Comparison of ENCODE assay signal across 14 cellular contexts in the genomic region with DNA sequence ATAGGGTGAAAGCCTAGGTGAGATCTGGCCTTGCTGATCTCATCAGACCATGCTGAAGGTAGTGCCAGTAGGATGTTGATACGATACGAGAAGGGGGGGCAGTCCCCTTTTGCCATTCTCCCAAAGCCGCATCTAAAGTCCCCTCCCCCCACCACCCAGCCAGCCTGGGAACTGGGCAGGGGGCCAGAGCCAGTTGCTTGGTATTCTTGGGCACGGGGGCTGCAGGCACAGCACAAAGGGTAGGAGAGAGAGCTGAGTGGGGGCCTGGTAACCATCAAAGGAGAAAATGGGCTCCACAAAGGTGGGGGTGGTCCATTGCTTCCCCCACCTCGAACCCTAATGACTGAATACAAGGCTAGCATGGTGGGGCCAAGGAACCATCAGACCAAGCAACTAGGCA. TPM values are rescaled to one million over a fixed set of nuclear protein-coding genes. Genes with fewer than 3 reads are reported as not detected.
A peak's percentile ranks its signal among the peaks of the same experiment; 100 is the strongest.
DNase-seq lines count a peak whose midpoint lies in the region; ATAC-seq and TF ChIP-seq lines count a peak whose summit lies in the region.
"Had no signal": no experiment of that assay in that cellular context is flagged by ENCODE, and none has a peak within 500 bp of the region (broad histone marks: within the 10 kb centered on the region; RNA-seq: fewer than 3 reads in every experiment).

No MANE protein-coding gene starts in this region.

- no peak overlapping the region for H2AFZ ChIP-seq in neural cell (ENCODE audit: low read depth, low read length)

- no peaks in the 10 kb centered on the region for H4K20me1 ChIP-seq in neural cell (ENCODE audit: insufficient read depth)

- DNase-seq in activated naive CD4-positive, alpha-beta T cell treated with anti-CD3 and anti-CD28 coated beads, Interleukin-2, amount 50 U/mL, for 72 hours (ENCODE audit: low spot score in 2 of 2), result no peak
- no peak for DNase-seq in activated naive CD4-positive, alpha-beta T cell treated with Interleukin-2 at 50 U/mL for 16 hours
- DNase-seq in tibial artery (no peak), NCI-H82 treated with DMSO at 0.1 percent for 48 hours (lab: John Stamatoyannopoulos, UW; ENCODE audit: unreplicated experiment) (no peak)
- no peak for DNase-seq in activated T-helper 2 cell treated with anti-CD3 and anti-CD28 coated beads, Interferon-gamma antibody, Interleukin-2, Interleukin-4, amounts not matched to agents 10 μg/mL and 5 μg/mL and 100 μg/mL, durations not matched to agents 14 hours and 24 hours and 36 hours (ENCODE audit: low spot score)
- DNase-seq in activated CD4-positive, alpha-beta T cell treated with anti-CD3 and anti-CD28 coated beads, Interleukin-2, amount 10 ng/mL, durations not matched to agents 7 days and 5 days, result no peak
- DNase-seq: activated B cell treated with CpG ODN at 0.5 μM for 24 hours; activated T-cell treated with anti-CD3 and anti-CD28 coated beads, Interleukin-2, amount 50 U/mL, for 4 hours; DND-41; NCI-H2081 treated with DMSO at 0.1 percent for 48 hours had no signal

- peaks cover 5% of the 10 kb centered on the region for H3F3A ChIP-seq in neural cell (ENCODE audit: insufficient read depth, low read length, poor library complexity, severe bottlenecking)

- intact Hi-C loops in tibial artery (cut with DNase I; ENCODE audit: low total_unique reads), result no loop called here
- intact Hi-C loops in activated T-helper 2 cell treated with anti-CD3 and anti-CD28 coated beads, Interferon-gamma antibody, Interleukin-2, Interleukin-4, amounts not matched to agents 10 μg/mL and 5 μg/mL and 100 μg/mL, durations not matched to agents 14 hours and 24 hours and 36 hours (cut with micrococcal nuclease), result no loop called here

- H3K4me3 Mint-ChIP-seq in activated T-helper 2 cell treated with anti-CD3 and anti-CD28 coated beads, Interferon-gamma antibody, Interleukin-2, Interleukin-4, amounts not matched to agents 10 μg/mL and 5 μg/mL and 100 μg/mL, durations not matched to agents 14 hours and 24 hours and 36 hours (ENCODE audit: low read depth), result no peak overlapping the region
- H3K4me3 Mint-ChIP-seq in activated CD4-positive, alpha-beta T cell treated with anti-CD3 and anti-CD28 coated beads, Interleukin-2, amount 10 ng/mL, durations not matched to agents 7 days and 5 days, result no peak overlapping the region
- H3K4me3 Mint-ChIP-seq: activated B cell treated with CpG ODN at 0.5 μM for 24 hours; activated T-cell treated with anti-CD3 and anti-CD28 coated beads, Interleukin-2, amount 50 U/mL, for 4 hours had no signal

- peak overlapping the region; percentile 51 for H3K9ac ChIP-seq in neural cell (ENCODE audit: low read length)

- no peak for ATAC-seq in activated naive CD4-positive, alpha-beta T cell treated with anti-CD3 and anti-CD28 coated beads, Interleukin-2, amount 50 U/mL, for 72 hours
- ATAC-seq: activated T-cell treated with anti-CD3 and anti-CD28 coated beads, Interleukin-2, amount 50 U/mL, for 4 hours; sciatic nerve had no signal

- CTCF ChIA-PET in activated CD4-positive, alpha-beta T cell treated with anti-CD3 and anti-CD28 coated beads, Interleukin-2, amount 10 ng/mL, durations not matched to agents 7 days and 5 days (lab: Charles Lee), result interaction anchor here (0.7 to 2.0 kb wide), 3 partner anchors 8 to 109 kb away, joined by 4 to 8 read pairs (median 7); no protein-coding TSS in a partner anchor

- POLR2A ChIA-PET in activated CD4-positive, alpha-beta T cell treated with anti-CD3 and anti-CD28 coated beads, Interleukin-2, amount 10 ng/mL, durations not matched to agents 7 days and 5 days (lab: Charles Lee), result no interaction called here

- H3K9me3 Mint-ChIP-seq in activated naive CD4-positive, alpha-beta T cell treated with anti-CD3 and anti-CD28 coated beads, Interleukin-2, amount 50 U/mL, for 72 hours, result no peaks in the 10 kb centered on the region
- no peaks in the 10 kb centered on the region for H3K9me3 Mint-ChIP-seq in activated T-helper 2 cell treated with anti-CD3 and anti-CD28 coated beads, Interferon-gamma antibody, Interleukin-2, Interleukin-4, amounts not matched to agents 10 μg/mL and 5 μg/mL and 100 μg/mL, durations not matched to agents 14 hours and 24 hours and 36 hours
- no peaks in the 10 kb centered on the region for H3K9me3 Mint-ChIP-seq in activated CD4-positive, alpha-beta T cell treated with anti-CD3 and anti-CD28 coated beads, Interleukin-2, amount 10 ng/mL, durations not matched to agents 7 days and 5 days
- H3K9me3 Mint-ChIP-seq: activated B cell treated with CpG ODN at 0.5 μM for 24 hours; activated T-cell treated with anti-CD3 and anti-CD28 coated beads, Interleukin-2, amount 50 U/mL, for 4 hours had no signal

- H3K36me3 Mint-ChIP-seq in activated naive CD4-positive, alpha-beta T cell treated with anti-CD3 and anti-CD28 coated beads, Interleukin-2, amount 50 U/mL, for 72 hours, result peaks cover 0 to 4% of the 10 kb centered on the region in 2 donors
- H3K36me3 Mint-ChIP-seq in activated T-helper 2 cell treated with anti-CD3 and anti-CD28 coated beads, Interferon-gamma antibody, Interleukin-2, Interleukin-4, amounts not matched to agents 10 μg/mL and 5 μg/mL and 100 μg/mL, durations not matched to agents 14 hours and 24 hours and 36 hours (ENCODE audit: low read depth), result peaks cover 73% of the 10 kb centered on the region
- peaks cover 30% of the 10 kb centered on the region for H3K36me3 Mint-ChIP-seq in activated CD4-positive, alpha-beta T cell treated with anti-CD3 and anti-CD28 coated beads, Interleukin-2, amount 10 ng/mL, durations not matched to agents 7 days and 5 days (ENCODE audit: low read depth)

- H3K27me3 ChIP-seq in neural cell (ENCODE audit: insufficient read depth, low read depth, low read length) (no peaks in the 10 kb centered on the region), tibial artery (no peaks in the 10 kb centered on the region)

- TF ChIP-seq EP300 in neural cell (conservative IDR thresholded peaks at IDR 0.05; ENCODE audit: poor library complexity, severe bottlenecking), result no peak

- peaks cover 29% of the 10 kb centered on the region for H3K4me1 Mint-ChIP-seq in activated T-helper 2 cell treated with anti-CD3 and anti-CD28 coated beads, Interferon-gamma antibody, Interleukin-2, Interleukin-4, amounts not matched to agents 10 μg/mL and 5 μg/mL and 100 μg/mL, durations not matched to agents 14 hours and 24 hours and 36 hours (ENCODE audit: low read depth)
- peaks cover 25% of the 10 kb centered on the region for H3K4me1 Mint-ChIP-seq in activated CD4-positive, alpha-beta T cell treated with anti-CD3 and anti-CD28 coated beads, Interleukin-2, amount 10 ng/mL, durations not matched to agents 7 days and 5 days

- H3K27ac Mint-ChIP-seq in activated naive CD4-positive, alpha-beta T cell treated with anti-CD3 and anti-CD28 coated beads, Interleukin-2, amount 50 U/mL, for 72 hours, result peak overlapping the region; percentile 28 to 44
- no peak overlapping the region for H3K27ac Mint-ChIP-seq in activated T-helper 2 cell treated with anti-CD3 and anti-CD28 coated beads, Interferon-gamma antibody, Interleukin-2, Interleukin-4, amounts not matched to agents 10 μg/mL and 5 μg/mL and 100 μg/mL, durations not matched to agents 14 hours and 24 hours and 36 hours
- no peak overlapping the region for H3K27ac Mint-ChIP-seq in activated CD4-positive, alpha-beta T cell treated with anti-CD3 and anti-CD28 coated beads, Interleukin-2, amount 10 ng/mL, durations not matched to agents 7 days and 5 days

- H3K27ac ChIP-seq in cingulate gyrus (ENCODE audit: low read depth, low read length) (peak overlapping the region; percentile 90), neural cell (ENCODE audit: low read length) (peak overlapping the region; percentile 87), tibial artery (peak overlapping the region; percentile 43 to 97)

- H3K4me2 ChIP-seq in neural cell (ENCODE audit: low read length), result peak overlapping the region; percentile 82

- peaks cover 0 to 53% (median 42%) of the 10 kb centered on the region in 4 donors for H3K4me1 ChIP-seq in tibial artery

- no peak for TF ChIP-seq RAD21 in neural cell (conservative IDR thresholded peaks at IDR 0.05)

- H3K36me3 ChIP-seq in neural cell (ENCODE audit: insufficient read depth, low read length) (peaks cover 15% of the 10 kb centered on the region), tibial artery (peaks cover 45 to 64% (median 50%) of the 10 kb centered on the region in 3 donors)

- no peaks in the 10 kb centered on the region for H3K9me3 ChIP-seq in neural cell (ENCODE audit: low read length)
- no peaks in the 10 kb centered on the region for H3K9me3 ChIP-seq in tibial artery

- H3K4me3 ChIP-seq in neural cell (ENCODE audit: low read length) (peak overlapping the region; percentile 56), tibial artery (no peak overlapping the region)

- H3K27me3 Mint-ChIP-seq in activated T-helper 2 cell treated with anti-CD3 and anti-CD28 coated beads, Interferon-gamma antibody, Interleukin-2, Interleukin-4, amounts not matched to agents 10 μg/mL and 5 μg/mL and 100 μg/mL, durations not matched to agents 14 hours and 24 hours and 36 hours (ENCODE audit: low read depth), result no peaks in the 10 kb centered on the region
- H3K27me3 Mint-ChIP-seq in activated CD4-positive, alpha-beta T cell treated with anti-CD3 and anti-CD28 coated beads, Interleukin-2, amount 10 ng/mL, durations not matched to agents 7 days and 5 days, result no peaks in the 10 kb centered on the region
- H3K27me3 Mint-ChIP-seq: activated B cell treated with CpG ODN at 0.5 μM for 24 hours had no signal

- TF ChIP-seq CTCF in neural cell (IDR thresholded peaks at IDR 0.05; ENCODE audit: poor library complexity, severe bottlenecking), result no peak
- TF ChIP-seq CTCF in tibial artery (IDR thresholded peaks at IDR 0.05), result no peak

- H3K79me2 ChIP-seq in neural cell (replicated peaks; ENCODE audit: insufficient read depth, low read length), result peaks cover 29% of the 10 kb centered on the region

- no peaks in the 10 kb centered on the region for H3K9me2 ChIP-seq in neural cell (ENCODE audit: insufficient read depth, low read length)

RNA-seq across cellular contexts. Expression of a gene that starts 5.4 kb away (rescaled TPM):
- total RNA-seq in activated naive CD4-positive, alpha-beta T cell treated with anti-CD3 and anti-CD28 coated beads, Interleukin-2, amount 50 U/mL, for 72 hours, result 10 to 100 TPM; 37.2 to 53.7 TPM
- 46.4 and 51.9 TPM in 2 replicates for polyA plus RNA-seq in neural cell
- 33.1 and 40.9 TPM in 2 replicates for polyA minus RNA-seq in neural cell
- 61.0 and 61.7 TPM in 2 replicates for total RNA-seq in activated T-helper 2 cell treated with anti-CD3 and anti-CD28 coated beads, Interferon-gamma antibody, Interleukin-2, Interleukin-4, amounts not matched to agents 10 μg/mL and 5 μg/mL and 100 μg/mL, durations not matched to agents 14 hours and 24 hours and 36 hours
- total RNA-seq in activated CD4-positive, alpha-beta T cell treated with anti-CD3 and anti-CD28 coated beads, Interleukin-2, amount 10 ng/mL, durations not matched to agents 7 days and 5 days, result 10 to 100 TPM; 29.3 to 32.5 TPM

RNA-seq across cellular contexts. Expression of a gene that starts 20.2 kb away (rescaled TPM):
- total RNA-seq in activated naive CD4-positive, alpha-beta T cell treated with anti-CD3 and anti-CD28 coated beads, Interleukin-2, amount 50 U/mL, for 72 hours, result not detected
- polyA plus RNA-seq in neural cell, result not detected in 2 replicates
- polyA minus RNA-seq in neural cell, result not detected in 2 replicates
- 0.30 and 0.37 TPM in 2 replicates for total RNA-seq in activated T-helper 2 cell treated with anti-CD3 and anti-CD28 coated beads, Interferon-gamma antibody, Interleukin-2, Interleukin-4, amounts not matched to agents 10 μg/mL and 5 μg/mL and 100 μg/mL, durations not matched to agents 14 hours and 24 hours and 36 hours
- not detected for total RNA-seq in activated CD4-positive, alpha-beta T cell treated with anti-CD3 and anti-CD28 coated beads, Interleukin-2, amount 10 ng/mL, durations not matched to agents 7 days and 5 days
- total RNA-seq: activated B cell treated with CpG ODN at 0.5 μM for 24 hours; activated T-cell treated with anti-CD3 and anti-CD28 coated beads, Interleukin-2, amount 50 U/mL, for 4 hours; M059J had no signal

RNA-seq across cellular contexts. Expression of a gene that starts 51.8 kb away (rescaled TPM):
- total RNA-seq in activated naive CD4-positive, alpha-beta T cell treated with anti-CD3 and anti-CD28 coated beads, Interleukin-2, amount 50 U/mL, for 72 hours, result 100 to 1,000 TPM; 124 to 170 TPM
- 153 TPM in 2 replicates for polyA plus RNA-seq in neural cell
- 117 and 129 TPM in 2 replicates for polyA minus RNA-seq in neural cell
- total RNA-seq in activated T-helper 2 cell treated with anti-CD3 and anti-CD28 coated beads, Interferon-gamma antibody, Interleukin-2, Interleukin-4, amounts not matched to agents 10 μg/mL and 5 μg/mL and 100 μg/mL, durations not matched to agents 14 hours and 24 hours and 36 hours, result 132 and 143 TPM in 2 replicates
- 100 to 1,000 TPM; 112 to 117 TPM for total RNA-seq in activated CD4-positive, alpha-beta T cell treated with anti-CD3 and anti-CD28 coated beads, Interleukin-2, amount 10 ng/mL, durations not matched to agents 7 days and 5 days

RNA-seq across cellular contexts. Expression of a gene that starts 59.2 kb away (rescaled TPM):
- total RNA-seq in activated naive CD4-positive, alpha-beta T cell treated with anti-CD3 and anti-CD28 coated beads, Interleukin-2, amount 50 U/mL, for 72 hours, result not detected
- polyA plus RNA-seq in neural cell, result not detected in 2 replicates
- not detected in 2 replicates for polyA minus RNA-seq in neural cell
- total RNA-seq in activated T-helper 2 cell treated with anti-CD3 and anti-CD28 coated beads, Interferon-gamma antibody, Interleukin-2, Interleukin-4, amounts not matched to agents 10 μg/mL and 5 μg/mL and 100 μg/mL, durations not matched to agents 14 hours and 24 hours and 36 hours, result 0.41 and 0.55 TPM in 2 replicates
- total RNA-seq in activated CD4-positive, alpha-beta T cell treated with anti-CD3 and anti-CD28 coated beads, Interleukin-2, amount 10 ng/mL, durations not matched to agents 7 days and 5 days, result not detected
- total RNA-seq: activated B cell treated with CpG ODN at 0.5 μM for 24 hours; activated T-cell treated with anti-CD3 and anti-CD28 coated beads, Interleukin-2, amount 50 U/mL, for 4 hours; M059J had no signal

Comparison
In these comparisons a context has a peak if more than half of its experiments do, and no peak if none do; other contexts are left out.
1. H3K27ac Mint-ChIP-seq: peak in activated naive CD4-positive, alpha-beta T cell treated with anti-CD3 and anti-CD28 coated beads, Interleukin-2, amount 50 U/mL, for 72 hours (2 of 2); none in activated T-helper 2 cell treated with anti-CD3 and anti-CD28 coated beads, Interferon-gamma antibody, Interleukin-2, Interleukin-4, amounts not matched to agents 10 μg/mL and 5 μg/mL and 100 μg/mL, durations not matched to agents 14 hours and 24 hours and 36 hours (single experiment) and activated CD4-positive, alpha-beta T cell treated with anti-CD3 and anti-CD28 coated beads, Interleukin-2, amount 10 ng/mL, durations not matched to agents 7 days and 5 days (single experiment).
2. Peak in every context shown above with its lines, with median percentiles within 50 percentile points of each other: H3K27ac ChIP-seq.